ENCODE assay signal across 18 cellular contexts in the genomic region with DNA sequence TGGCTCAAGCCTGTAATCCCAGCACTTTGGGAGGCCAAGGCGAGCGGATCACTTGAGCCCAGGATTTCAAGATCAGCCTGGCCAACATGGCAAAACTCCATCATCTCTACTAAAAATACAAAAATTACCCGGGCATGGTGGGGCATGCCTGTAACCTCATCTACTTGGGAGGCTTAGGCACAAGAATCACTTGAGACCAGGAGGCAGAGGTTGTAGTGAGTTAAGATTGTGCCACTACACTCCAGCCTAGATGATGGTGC. TPM values are rescaled to one million over a fixed set of nuclear protein-coding genes. Genes with fewer than 3 reads are reported as not detected.
A peak's percentile ranks its signal among the peaks of the same experiment; 100 is the strongest.
DNase-seq lines count a peak whose midpoint lies in the region; ATAC-seq and TF ChIP-seq lines count a peak whose summit lies in the region.
"Had no signal": no experiment of that assay in that cellular context is flagged by ENCODE, and none has a peak within 500 bp of the region (broad histone marks: within the 10 kb centered on the region; RNA-seq: fewer than 3 reads in every experiment).

No MANE protein-coding gene starts in this region.

- H3K4me3 Mint-ChIP-seq in Caco-2 (ENCODE audit: unreplicated experiment), result no peak overlapping the region

- H3K9me3 Mint-ChIP-seq in Caco-2 (ENCODE audit: unreplicated experiment), result no peaks in the 10 kb centered on the region

- TF ChIP-seq CTCF in heart right ventricle (IDR thresholded peaks at IDR 0.05) (no peak), parathyroid adenoma (IDR thresholded peaks at IDR 0.05) (no peak), vagina (IDR thresholded peaks at IDR 0.05) (no peak), Caco-2 (IDR thresholded peaks at IDR 0.05; ENCODE audit: insufficient read depth in 1 of 2, low read depth in 1 of 2, low read length in 1 of 2, severe bottlenecking in 1 of 2, unreplicated experiment in 1 of 2) (no peak)

- intact Hi-C loops in heart right ventricle (cut with DNase I), result no loop called here
- intact Hi-C loops in Right ventricle myocardium inferior (cut with DNase I), result no loop called here
- intact Hi-C loops in vagina (cut with DNase I), result no loop called here
- intact Hi-C loops in Caco-2 (cut with micrococcal nuclease; ENCODE audit: unreplicated experiment), result no loop called here

- H3K79me2 ChIP-seq in parathyroid adenoma, result peaks cover 4% of the 10 kb centered on the region

- no peak overlapping the region for H3K27ac Mint-ChIP-seq in Caco-2 (ENCODE audit: unreplicated experiment)

- no peaks in the 10 kb centered on the region for H3K36me3 Mint-ChIP-seq in Caco-2 (ENCODE audit: insufficient read depth, unreplicated experiment)

- no peak overlapping the region for H3K4me2 ChIP-seq in parathyroid adenoma (ENCODE audit: low read length)
- H3K4me2 ChIP-seq: A549, PC-9 had no signal

- no peak for DNase-seq in heart right ventricle
- DNase-seq in Right ventricle myocardium inferior (ENCODE audit: missing footprints), result no peak
- DNase-seq in vagina (ENCODE audit: extremely low spot score in 2 of 2), result no peak
- DNase-seq in NCI-H2227 treated with DMSO at 0.1 percent for 48 hours (lab: John Stamatoyannopoulos, UW), result no peak
- no peak for DNase-seq in amniotic stem cell (lab: John Stamatoyannopoulos, UW)
- no peak for DNase-seq in Caco-2
- DNase-seq: C1 segment of cervical spinal cord, GF-D8, GM23248, NCI-H1417, NCI-H1930, NCI-H510A treated with DMSO at 0.1 percent for 48 hours, NCI-H82, PC-9, Right ventricle myocardium superior had no signal

- no peaks in the 10 kb centered on the region for H3K27me3 ChIP-seq in heart right ventricle
- no peaks in the 10 kb centered on the region for H3K27me3 ChIP-seq in esophagus (ENCODE audit: control insufficient read depth in 1 of 2, insufficient read depth in 2 of 2, low read length in 2 of 2)
- no peaks in the 10 kb centered on the region for H3K27me3 ChIP-seq in parathyroid adenoma (ENCODE audit: control insufficient read depth, insufficient read depth, low read length)
- H3K27me3 ChIP-seq in vagina, result no peaks in the 10 kb centered on the region
- H3K27me3 ChIP-seq in Caco-2 (replicated peaks; ENCODE audit: control insufficient read depth, insufficient read depth, low read length), result no peaks in the 10 kb centered on the region

- TF ChIP-seq POLR2A in vagina (IDR thresholded peaks at IDR 0.05), result no peak

- H3K36me3 ChIP-seq in heart right ventricle (peaks cover 0 to 4% (median 0%) of the 10 kb centered on the region in 9 donors), esophagus (ENCODE audit: control insufficient read depth in 2 of 2, insufficient read depth in 2 of 2, low read length in 1 of 2) (no peaks in the 10 kb centered on the region), parathyroid adenoma (ENCODE audit: control insufficient read depth, insufficient read depth, low read length) (no peaks in the 10 kb centered on the region), vagina (no peaks in the 10 kb centered on the region), Caco-2 (ENCODE audit: control insufficient read depth, insufficient read depth, low read length) (no peaks in the 10 kb centered on the region)

- H3K4me1 ChIP-seq in heart right ventricle (peaks cover 15 to 100% (median 80%) of the 10 kb centered on the region in 9 donors), esophagus (ENCODE audit: control insufficient read depth in 2 of 2, insufficient read depth in 2 of 2, low read length in 1 of 2) (peaks cover 0 to 4% of the 10 kb centered on the region in 2 donors), parathyroid adenoma (peaks cover 9% of the 10 kb centered on the region), vagina (peaks cover 20% of the 10 kb centered on the region), Caco-2 (peaks cover 12% of the 10 kb centered on the region; the same call in 1 of the 2 replicates)

- H3K27ac ChIP-seq in heart right ventricle (peak overlapping the region in 8 of 10 donors; percentile 38 to 99 (median 76)), esophagus (ENCODE audit: low read depth in 2 of 2, low read length in 1 of 2) (peak overlapping the region; percentile 49 to 60), parathyroid adenoma (peak overlapping the region; percentile 64), vagina (peak overlapping the region; percentile 50)
- H3K27ac ChIP-seq: A549, GM23248, PC-9 had no signal

- H2AFZ ChIP-seq in parathyroid adenoma, result no peak overlapping the region
- H2AFZ ChIP-seq: GM23248, PC-9 had no signal

- H3K4me3 ChIP-seq in heart right ventricle, result no peak overlapping the region
- H3K4me3 ChIP-seq in esophagus (ENCODE audit: low read depth in 1 of 2, low read length in 2 of 2), result no peak overlapping the region
- no peak overlapping the region for H3K4me3 ChIP-seq in parathyroid adenoma (ENCODE audit: low read depth, low read length)
- H3K4me3 ChIP-seq in vagina, result no peak overlapping the region
- H3K4me3 ChIP-seq in Caco-2 (ENCODE audit: low read depth, low read length), result no peak overlapping the region
- H3K4me3 ChIP-seq: A549, GM23248, PC-9 had no signal

- no TSS peak for BruUV-seq in Caco-2 (replicated peaks; lab: Mats Ljungman, UMichigan)

- no peaks in the 10 kb centered on the region for H3K4me1 Mint-ChIP-seq in Caco-2 (ENCODE audit: low read depth, unreplicated experiment)

- no peaks in the 10 kb centered on the region for H3K27me3 Mint-ChIP-seq in Caco-2 (ENCODE audit: insufficient read depth, unreplicated experiment)

- no peak overlapping the region for H3K9ac ChIP-seq in parathyroid adenoma
- H3K9ac ChIP-seq: GM23248 had no signal

- ATAC-seq in heart right ventricle, result no peak
- no peak for ATAC-seq in Right ventricle myocardium inferior
- ATAC-seq: A549 had no signal

- POLR2A ChIA-PET in Caco-2 (lab: Charles Lee), result no interaction called here

- CTCF ChIA-PET in Caco-2 (lab: Charles Lee), result no interaction called here

- no peaks in the 10 kb centered on the region for H3K9me3 ChIP-seq in heart right ventricle
- H3K9me3 ChIP-seq in esophagus (ENCODE audit: control insufficient read depth in 2 of 2, insufficient read depth in 1 of 2, low read depth in 1 of 2, low read length in 1 of 2), result no peaks in the 10 kb centered on the region
- H3K9me3 ChIP-seq in parathyroid adenoma (ENCODE audit: control insufficient read depth, low read length), result no peaks in the 10 kb centered on the region
- no peaks in the 10 kb centered on the region for H3K9me3 ChIP-seq in vagina
- H3K9me3 ChIP-seq in Caco-2, result no peaks in the 10 kb centered on the region
- H3K9me3 ChIP-seq: A549 had no signal

- WGBS in heart right ventricle, 2 donors, result 81 to 84% methylated on average over 3 of the region's 3 CpGs
- 52 to 74% methylated on average over 3 of the region's 3 CpGs for WGBS in esophagus, 2 donors

RNA-seq across cellular contexts. Expression of a gene that starts 12.0 kb away (rescaled TPM):
- total RNA-seq in heart right ventricle, result 100 to 1,000 TPM in 7 of 10 donors, 10 to 100 TPM in 3; 82.5 to 173 (median 121) TPM
- polyA plus RNA-seq in heart right ventricle, result 100 to 1,000 TPM in 1 of 2 donors, 10 to 100 TPM in 1; 81.2 to 194 TPM
- 122 TPM for total RNA-seq in Right ventricle myocardium inferior
- polyA plus RNA-seq in esophagus, result 10 to 100 TPM; 18.3 to 35.9 TPM
- 39.5 TPM for total RNA-seq in vagina
- total RNA-seq in Caco-2 (2022), result 0.28 TPM in 1 of 2 replicates, not detected in the other

Comparison
In these comparisons a context has a peak if more than half of its experiments do, and no peak if none do; other contexts are left out.
1. RNA of a gene that starts 12.0 kb away (total RNA-seq): 82.5 to 173 TPM in heart right ventricle, 122 TPM in Right ventricle myocardium inferior (single experiment) and 39.5 TPM in vagina (single experiment); 0.28 TPM in Caco-2; every median in the first group is over 10 times any median in the second.
2. Peak in every context shown above with its lines, with median percentiles within 50 percentile points of each other: H3K27ac ChIP-seq.